Comparison of ENCODE assay signal across 1 cellular context in genomic region chr14:30808576-30808975, GRCh38.
TF ChIP-seq lines count a peak whose summit lies in the region.

No MANE protein-coding gene starts in this region.

TF ChIP-seq in GM23338, 12 proteins besides CTCF, POLR2A, EP300 and RAD21 (continued from another document):
- TF ChIP-seq ZNF462 (CRISPR knock-in tag; IDR thresholded peaks at IDR 0.05): no peak
- TF ChIP-seq ZNF331 (CRISPR knock-in tag; IDR thresholded peaks at IDR 0.05; ENCODE audit: low read depth): no peak
